ENCODE assay signal across 17 cellular contexts in genomic region chr1:25477448-25478034, GRCh38. TPM values are rescaled to one million over a fixed set of nuclear protein-coding genes. Genes with fewer than 3 reads are reported as not detected.
DNase-seq lines count a peak whose midpoint lies in the region; ATAC-seq and TF ChIP-seq lines count a peak whose summit lies in the region.
"Had no signal": no experiment of that assay in that cellular context is flagged by ENCODE, and none has a peak within 500 bp of the region (broad histone marks: within the 10 kb centered on the region; RNA-seq: fewer than 3 reads in every experiment).

No MANE protein-coding gene starts in this region.

- TF ChIP-seq CTCF in GM12865 (IDR thresholded peaks at IDR 0.05; ENCODE audit: insufficient read depth, low read depth, low read length, missing control alignments) (no peak), esophagus squamous epithelium (IDR thresholded peaks at IDR 0.05) (no peak), psoas muscle (IDR thresholded peaks at IDR 0.05) (no peak)

- peaks cover 11% of the 10 kb centered on the region for H3K36me3 Mint-ChIP-seq in T-cell

- peak overlapping the region; percentile 27 to 82 for H3K27ac Mint-ChIP-seq in T-cell
- H3K27ac Mint-ChIP-seq: HFFc6 had no signal

- TF ChIP-seq POLR2A in esophagus squamous epithelium (IDR thresholded peaks at IDR 0.05): no peak

- ATAC-seq in T-cell (replicated peaks in 1 of 4) (no peak), psoas muscle (no peak)

- H3K4me3 ChIP-seq in GM12865 (ENCODE audit: low read depth, low read length) (no peak overlapping the region), esophagus squamous epithelium (no peak overlapping the region), psoas muscle (no peak overlapping the region)
- H3K4me3 ChIP-seq: Peyer's patch, skin epidermis had no signal

- H3K4me1 ChIP-seq in esophagus squamous epithelium (peaks cover 0 to 76% (median 38%) of the 10 kb centered on the region in 3 donors), psoas muscle (peaks cover 87% of the 10 kb centered on the region)
- H3K4me1 ChIP-seq: Peyer's patch had no signal

- POLR2A ChIA-PET in T-cell (lab: Charles Lee): no interaction called here

- no peaks in the 10 kb centered on the region for H3K27me3 Mint-ChIP-seq in T-cell

- H3K4me3 Mint-ChIP-seq in T-cell: no peak overlapping the region
- H3K4me3 Mint-ChIP-seq: HFFc6 had no signal

- CTCF ChIA-PET in T-cell (lab: Charles Lee): interaction anchor here (0.5 to 2.5 kb wide), 3 partner anchors 10 to 985 kb away, joined by 5 to 9 read pairs (median 5); no protein-coding TSS in a partner anchor

- H3K9me3 Mint-ChIP-seq in T-cell: no peaks in the 10 kb centered on the region
- H3K9me3 Mint-ChIP-seq: HFFc6 had no signal

- peaks cover 60 to 66% (median 64%) of the 10 kb centered on the region in 3 donors for H3K4me1 Mint-ChIP-seq in T-cell

- 82 to 86% methylated on average over 1 of the region's 1 CpG for whole genome bisulfite sequencing in esophagus squamous epithelium, 2 donors
- WGBS in psoas muscle, 3 donors: 93 to 100% (median 95%) methylated on average over 1 of the region's 1 CpG

- H3K27ac ChIP-seq in esophagus squamous epithelium (peak overlapping the region; percentile 40 to 83 (median 64)), psoas muscle (peak overlapping the region; percentile 86)
- H3K27ac ChIP-seq: Peyer's patch had no signal

- intact Hi-C loops in esophagus squamous epithelium (cut with DNase I) (no loop called here), psoas muscle (cut with DNase I) (loop anchor here in 1 of 2 donors (2.0 kb wide), 1 partner anchor 47 kb away; the partner anchor contains the start of gene MACO1)

- H3K27me3 ChIP-seq in esophagus squamous epithelium (no peaks in the 10 kb centered on the region), psoas muscle (ENCODE audit: insufficient read depth in 3 of 3, low read length in 2 of 3) (no peaks in the 10 kb centered on the region)
- H3K27me3 ChIP-seq: Peyer's patch had no signal

- H3K9me3 ChIP-seq in esophagus squamous epithelium (no peaks in the 10 kb centered on the region), psoas muscle (no peaks in the 10 kb centered on the region)
- H3K9me3 ChIP-seq: Peyer's patch had no signal

- DNase-seq in GM12865 (ENCODE audit: low read depth): peak; percentile 7
- DNase-seq in T-cell: no peak
- no peak for DNase-seq in esophagus squamous epithelium (lab: John Stamatoyannopoulos, UW)
- DNase-seq in psoas muscle: no peak
- DNase-seq in pons (ENCODE audit: low spot score): no peak
- no peak for DNase-seq in 8988T
- no peak for DNase-seq in NCI-H1436 (lab: John Stamatoyannopoulos, UW)
- DNase-seq in COLO829 (ENCODE audit: low spot score): no peak
- DNase-seq: HFFc6; MV-4-11; NCI-H2107; NCI-H774; occipital lobe; Peyer's patch; stimulated activated naive CD4-positive, alpha-beta T cell treated with Interleukin-2 at 50 U/mL for 16 hours had no signal

- H3K36me3 ChIP-seq in esophagus squamous epithelium: no peaks in the 10 kb centered on the region
- H3K36me3 ChIP-seq in psoas muscle (ENCODE audit: insufficient read depth in 1 of 2, low read depth in 1 of 2): no peaks in the 10 kb centered on the region

RNA-seq across cellular contexts. Expression of gene MACO1, which starts 46.8 kb away (rescaled TPM):
- 10 to 100 TPM; 19.7 to 23.2 (median 21.5) TPM for total RNA-seq in T-cell
- 10 to 100 TPM; 14.4 to 18.8 (median 14.9) TPM for total RNA-seq in esophagus squamous epithelium
- total RNA-seq in psoas muscle: 10 to 100 TPM; 22.7 to 49.7 (median 30.8) TPM
- 10 to 100 TPM in 2 of 3 donors, 1 to 10 TPM in 1; 8.8 to 40.5 (median 34.9) TPM for polyA plus RNA-seq in psoas muscle

RNA-seq across cellular contexts. Expression of gene RHCE, which starts 56.9 kb away (rescaled TPM):
- 1 to 10 TPM in 1 of 5 donors, under 1 TPM in 3, not detected in 1; 0.35 to 1.0 (median 0.63) TPM for total RNA-seq in T-cell
- under 1 TPM in 2 of 4 donors, not detected in 2; 0.27 to 0.38 TPM for total RNA-seq in esophagus squamous epithelium
- 1 to 10 TPM in 3 of 4 donors, under 1 TPM in 1; 0.66 to 2.0 (median 1.1) TPM for total RNA-seq in psoas muscle
- polyA plus RNA-seq in psoas muscle: under 1 TPM in 2 of 3 donors, not detected in 1; 0.22 to 0.23 TPM
- total RNA-seq: mononuclear cell, occipital lobe had no signal
